ENCODE assay signal across 31 cellular contexts in genomic region chr7:155309021-155309338, GRCh38.
"Had no signal": no experiment of that assay in that cellular context is flagged by ENCODE, and none has a peak within 500 bp of the region (broad histone marks: within the 10 kb centered on the region; RNA-seq: fewer than 3 reads in every experiment).

No MANE protein-coding gene starts in this region.

- H3K9me3 ChIP-seq: adrenal gland, ascending aorta, breast epithelium, esophagus squamous epithelium, gastroesophageal sphincter, heart right ventricle had no signal

- ATAC-seq: activated CD4-positive, CD25-positive, alpha-beta regulatory T cell treated with anti-CD3 and anti-CD28 coated beads, Interleukin-2, amount 50 U/mL, for 24 hours; activated CD8-positive, alpha-beta T cell treated with anti-CD3 and anti-CD28 coated beads for 36 hours; activated naive CD8-positive, alpha-beta T cell treated with anti-CD3 and anti-CD28 coated beads, Interleukin-2, amount 50 U/mL, for 24 hours; gastroesophageal sphincter; heart right ventricle had no signal

- H3K4me2 ChIP-seq: hepatocyte had no signal

- H3K36me3 ChIP-seq: breast epithelium had no signal

- DNase-seq: activated B cell treated with CpG ODN at 0.5 μM for 24 hours; activated CD4-positive, alpha-beta T cell treated with anti-CD3 and anti-CD28 coated beads for 48 hours; activated CD4-positive, alpha-beta T cell treated with anti-CD3 and anti-CD28 coated beads, Interleukin-2, amount 50 U/mL, for 1 hour; activated CD4-positive, alpha-beta T cell treated with anti-CD3 and anti-CD28 coated beads, Interleukin-2, amount 50 U/mL, for 48 hours; activated CD8-positive, alpha-beta memory T cell treated with anti-CD3 and anti-CD28 coated beads for 24 hours; activated CD8-positive, alpha-beta memory T cell treated with anti-CD3 and anti-CD28 coated beads, Interleukin-2, amount 50 U/mL, for 4 hours; activated CD8-positive, alpha-beta T cell treated with anti-CD3 and anti-CD28 coated beads for 36 hours; activated effector memory CD4-positive, alpha-beta T cell treated with anti-CD3 and anti-CD28 coated beads, Interleukin-2, amount 50 U/mL, for 16 hours; activated naive CD4-positive, alpha-beta T cell treated with anti-CD3 and anti-CD28 coated beads for 36 hours; activated naive CD8-positive, alpha-beta T cell treated with anti-CD3 and anti-CD28 coated beads for 36 hours; activated naive CD8-positive, alpha-beta T cell treated with anti-CD3 and anti-CD28 coated beads, Interleukin-2, amount 50 U/mL, for 24 hours; activated T-cell treated with anti-CD3 and anti-CD28 coated beads, Interleukin-2, amount 50 U/mL, for 1 hour; activated T-cell treated with anti-CD3 and anti-CD28 coated beads, Interleukin-2, amount 50 U/mL, for 48 hours; adrenal gland; amygdala; central memory CD4-positive, alpha-beta T cell; dorsolateral prefrontal cortex; effector memory CD4-positive, alpha-beta T cell; endodermal cell; esophagus squamous epithelium; foreskin melanocyte; heart right ventricle; T-helper 9 cell; WERI-Rb-1 had no signal

- H2AFZ ChIP-seq: hepatocyte had no signal

- H3K27ac ChIP-seq: adrenal gland, ascending aorta, breast epithelium, cardiac muscle cell, coronary artery, esophagus squamous epithelium, gastroesophageal sphincter, heart right ventricle, hepatocyte, WERI-Rb-1 had no signal

- H3K27me3 ChIP-seq: adrenal gland, ascending aorta, breast epithelium, cardiac muscle cell, dorsolateral prefrontal cortex, gastroesophageal sphincter, heart right ventricle, hepatocyte had no signal

- H3K4me1 ChIP-seq: adrenal gland, ascending aorta, breast epithelium, gastroesophageal sphincter had no signal

- H3K4me3 ChIP-seq: adrenal gland, ascending aorta, breast epithelium, cardiac muscle cell, coronary artery, dorsolateral prefrontal cortex, esophagus squamous epithelium, gastroesophageal sphincter, heart right ventricle, hepatocyte had no signal
